Comparison of ENCODE assay signal across 1 cellular context in the genomic region with DNA sequence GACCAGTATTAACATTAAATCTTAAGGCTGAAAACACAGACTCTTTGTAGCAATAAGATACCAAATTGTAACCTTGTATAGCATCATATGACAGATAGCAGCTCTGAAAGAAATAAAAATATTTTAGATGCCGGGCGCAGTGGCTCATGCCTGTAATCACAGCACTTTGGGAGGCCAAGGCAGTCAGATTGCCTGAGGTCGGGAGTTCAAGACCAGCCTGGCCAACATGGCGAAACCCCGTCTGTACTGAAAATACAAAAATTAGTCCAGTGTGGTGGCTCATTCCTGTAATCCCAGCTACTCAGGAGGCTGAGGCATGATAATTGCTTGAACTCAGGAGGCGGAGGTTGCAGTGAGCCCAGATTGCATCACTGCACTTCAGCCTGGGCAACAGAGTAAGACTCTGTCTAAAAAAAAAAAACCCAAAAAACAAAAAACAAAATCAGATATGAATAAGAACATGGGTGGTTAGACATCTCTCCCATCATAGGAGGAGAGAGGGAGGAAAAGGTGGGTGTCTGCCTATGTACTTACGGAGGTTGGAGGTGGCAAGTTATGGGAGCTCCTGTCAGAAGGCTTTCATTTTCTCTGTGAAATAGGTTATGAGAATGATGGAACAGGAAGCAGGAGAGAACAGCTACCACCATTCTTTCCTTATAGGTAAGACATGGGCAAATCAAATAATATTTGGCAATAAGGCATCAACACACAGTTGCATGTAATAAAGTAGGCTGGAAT.
TF ChIP-seq lines count a peak whose summit lies in the region.

No MANE protein-coding gene starts in this region.

TF ChIP-seq in IMR-90, 13 proteins besides CTCF, POLR2A, EP300 and RAD21:
- TF ChIP-seq MXI1 (IDR thresholded peaks at IDR 0.05; ENCODE audit: borderline replicate concordance, low read depth, low read length) (no peak), FOS (IDR thresholded peaks at IDR 0.05; ENCODE audit: low read depth, low read length) (no peak)
